Comparison of ENCODE assay signal across 8 cellular contexts in the genomic region with DNA sequence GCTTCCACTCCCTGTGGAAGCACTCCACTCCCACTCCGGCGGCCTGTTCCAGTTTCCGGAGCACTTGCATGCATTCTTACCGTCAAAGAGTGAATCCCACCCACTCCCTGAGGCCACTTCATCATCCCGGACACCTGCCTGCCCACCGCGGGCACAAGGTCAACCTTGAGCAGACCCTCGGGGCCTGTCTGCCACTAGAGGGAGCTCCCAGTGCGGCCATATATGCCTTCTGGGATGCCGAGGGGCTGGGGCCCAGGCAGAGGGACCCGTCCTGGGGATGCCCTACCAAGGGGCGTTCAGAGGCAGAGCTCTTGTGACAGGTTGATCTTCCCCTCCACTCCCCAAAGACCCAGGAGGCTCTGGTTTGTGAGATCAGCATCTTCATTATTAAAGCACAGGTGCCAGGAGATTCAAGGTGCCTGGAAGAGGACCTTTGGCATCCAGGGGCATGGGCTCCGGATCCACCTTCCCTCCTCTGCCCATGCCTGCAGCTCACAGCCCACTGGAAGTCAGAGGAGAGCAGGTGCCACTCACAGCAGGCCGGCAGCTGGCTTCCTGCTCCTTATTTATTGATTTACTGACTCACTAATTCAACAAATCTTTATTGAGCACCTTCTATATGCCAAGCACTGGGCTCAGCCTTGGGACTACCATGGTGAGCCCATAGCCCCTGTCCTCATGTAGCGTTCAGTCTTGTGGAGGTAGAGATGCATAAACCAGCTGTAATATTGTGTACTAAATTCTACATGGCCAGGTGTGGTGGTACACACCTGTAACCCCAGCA. TPM values are rescaled to one million over a fixed set of nuclear protein-coding genes. Genes with fewer than 3 reads are reported as not detected.
A peak's percentile ranks its signal among the peaks of the same experiment; 100 is the strongest.
DNase-seq lines count a peak whose midpoint lies in the region; ATAC-seq and TF ChIP-seq lines count a peak whose summit lies in the region.

No MANE protein-coding gene starts in this region.

- H3K9me3 ChIP-seq in body of pancreas (no peaks in the 10 kb centered on the region), neural cell (ENCODE audit: low read length) (no peaks in the 10 kb centered on the region)

- H3K36me3 ChIP-seq in body of pancreas (replicated peaks in 1 of 2; ENCODE audit: insufficient read depth in 1 of 2, low read depth in 2 of 2) (no peaks in the 10 kb centered on the region), neural cell (ENCODE audit: insufficient read depth, low read length) (no peaks in the 10 kb centered on the region)

- no peak overlapping the region for H2AFZ ChIP-seq in neural cell (ENCODE audit: low read depth, low read length)

- TF ChIP-seq RAD21 in neural cell (conservative IDR thresholded peaks at IDR 0.05) = peak; percentile 57

- TF ChIP-seq CTCF in body of pancreas (IDR thresholded peaks at IDR 0.05) (peak in 6 of 7 experiments; percentile 12 to 34 (median 23)), neural cell (IDR thresholded peaks at IDR 0.05; ENCODE audit: poor library complexity, severe bottlenecking) (peak; percentile 53)

- H3K4me1 ChIP-seq in body of pancreas = peaks cover 5% of the 10 kb centered on the region

- no peak overlapping the region for H3K27ac ChIP-seq in body of pancreas
- no peak overlapping the region for H3K27ac ChIP-seq in neural cell (ENCODE audit: low read length)

- DNase-seq in NCI-H748 (lab: John Stamatoyannopoulos, UW; ENCODE audit: unreplicated experiment) (peak; percentile 16), NCI-H748 treated with DMSO at 0.1 percent for 48 hours (lab: John Stamatoyannopoulos, UW) (no peak), T follicular helper cell (ENCODE audit: low read depth) (peak; percentile 4), body of pancreas (peak in 2 of 4 donors; percentile 18 to 34), kidney glomerular epithelial cell (lab: John Stamatoyannopoulos, UW) (no peak)

- H3K4me2 ChIP-seq in neural cell (ENCODE audit: low read length) = no peak overlapping the region

- ATAC-seq in body of pancreas (no peak), HG03342 (IDR thresholded peaks at IDR 0.05; ENCODE audit: unreplicated experiment) (no peak), GM18505 (IDR thresholded peaks at IDR 0.05; ENCODE audit: unreplicated experiment) (no peak)

- no peak overlapping the region for H3K4me3 ChIP-seq in body of pancreas
- H3K4me3 ChIP-seq in neural cell (ENCODE audit: low read length) = no peak overlapping the region

- H3K79me2 ChIP-seq in neural cell (replicated peaks; ENCODE audit: insufficient read depth, low read length) = no peaks in the 10 kb centered on the region

- H3K27me3 ChIP-seq in body of pancreas (no peaks in the 10 kb centered on the region), neural cell (ENCODE audit: insufficient read depth, low read depth, low read length) (no peaks in the 10 kb centered on the region)

- intact Hi-C loops in body of pancreas (cut with DNase I) = no loop called here

- TF ChIP-seq EP300 in neural cell (conservative IDR thresholded peaks at IDR 0.05; ENCODE audit: poor library complexity, severe bottlenecking) = no peak

- H3F3A ChIP-seq in neural cell (ENCODE audit: insufficient read depth, low read length, poor library complexity, severe bottlenecking) = no peaks in the 10 kb centered on the region

- H3K9me2 ChIP-seq in neural cell (ENCODE audit: insufficient read depth, low read length) = no peaks in the 10 kb centered on the region

- no peak for TF ChIP-seq POLR2A in body of pancreas (IDR thresholded peaks at IDR 0.05)
- no peak for TF ChIP-seq POLR2A in GM18505 (IDR thresholded peaks at IDR 0.05; ENCODE audit: borderline replicate concordance, extremely low read depth, insufficient read depth, insufficient read length)

- H4K20me1 ChIP-seq in neural cell (ENCODE audit: insufficient read depth) = no peaks in the 10 kb centered on the region

- H3K9ac ChIP-seq in neural cell (ENCODE audit: low read length) = no peak overlapping the region

- 12 to 13% methylated on average over 13 to 15 of the region's 15 CpGs for WGBS in body of pancreas, 2 donors

TF ChIP-seq in neural cell, 6 proteins besides CTCF, POLR2A, EP300 and RAD21:
- TF ChIP-seq TAF1 (IDR thresholded peaks at IDR 0.05; ENCODE audit: low read depth) (no peak), SMC3 (conservative IDR thresholded peaks at IDR 0.05; ENCODE audit: poor library complexity) (peak; percentile 60), MXI1 (conservative IDR thresholded peaks at IDR 0.05; ENCODE audit: poor library complexity, severe bottlenecking) (no peak)
- TF ChIP-seq, protein P1, sequence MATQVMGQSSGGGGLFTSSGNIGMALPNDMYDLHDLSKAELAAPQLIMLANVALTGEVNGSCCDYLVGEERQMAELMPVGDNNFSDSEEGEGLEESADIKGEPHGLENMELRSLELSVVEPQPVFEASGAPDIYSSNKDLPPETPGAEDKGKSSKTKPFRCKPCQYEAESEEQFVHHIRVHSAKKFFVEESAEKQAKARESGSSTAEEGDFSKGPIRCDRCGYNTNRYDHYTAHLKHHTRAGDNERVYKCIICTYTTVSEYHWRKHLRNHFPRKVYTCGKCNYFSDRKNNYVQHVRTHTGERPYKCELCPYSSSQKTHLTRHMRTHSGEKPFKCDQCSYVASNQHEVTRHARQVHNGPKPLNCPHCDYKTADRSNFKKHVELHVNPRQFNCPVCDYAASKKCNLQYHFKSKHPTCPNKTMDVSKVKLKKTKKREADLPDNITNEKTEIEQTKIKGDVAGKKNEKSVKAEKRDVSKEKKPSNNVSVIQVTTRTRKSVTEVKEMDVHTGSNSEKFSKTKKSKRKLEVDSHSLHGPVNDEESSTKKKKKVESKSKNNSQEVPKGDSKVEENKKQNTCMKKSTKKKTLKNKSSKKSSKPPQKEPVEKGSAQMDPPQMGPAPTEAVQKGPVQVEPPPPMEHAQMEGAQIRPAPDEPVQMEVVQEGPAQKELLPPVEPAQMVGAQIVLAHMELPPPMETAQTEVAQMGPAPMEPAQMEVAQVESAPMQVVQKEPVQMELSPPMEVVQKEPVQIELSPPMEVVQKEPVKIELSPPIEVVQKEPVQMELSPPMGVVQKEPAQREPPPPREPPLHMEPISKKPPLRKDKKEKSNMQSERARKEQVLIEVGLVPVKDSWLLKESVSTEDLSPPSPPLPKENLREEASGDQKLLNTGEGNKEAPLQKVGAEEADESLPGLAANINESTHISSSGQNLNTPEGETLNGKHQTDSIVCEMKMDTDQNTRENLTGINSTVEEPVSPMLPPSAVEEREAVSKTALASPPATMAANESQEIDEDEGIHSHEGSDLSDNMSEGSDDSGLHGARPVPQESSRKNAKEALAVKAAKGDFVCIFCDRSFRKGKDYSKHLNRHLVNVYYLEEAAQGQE (IDR thresholded peaks at IDR 0.05; ENCODE audit: borderline replicate concordance) = no peak

RNA-seq across cellular contexts. Expression of gene UBIAD1, which starts 47.3 kb away (rescaled TPM):
- 10 to 100 TPM in 1 of 2 donors, 1 to 10 TPM in 1; 5.9 to 12.7 TPM for total RNA-seq in body of pancreas
- polyA plus RNA-seq in neural cell = 10.5 and 14.5 TPM in 2 replicates
- 26.4 and 32.9 TPM in 2 replicates for polyA minus RNA-seq in neural cell

RNA-seq across cellular contexts. Expression of gene MTOR, which starts 58.0 kb away (rescaled TPM):
- total RNA-seq in body of pancreas = 10 to 100 TPM; 26.2 to 28.3 TPM
- 41.2 and 44.9 TPM in 2 replicates for polyA plus RNA-seq in neural cell
- polyA minus RNA-seq in neural cell = 57.9 and 58.0 TPM in 2 replicates

Comparison
In these comparisons a context has a peak if more than half of its experiments do, and no peak if none do; other contexts are left out.
1. DNase-seq: peak in NCI-H748 (single experiment) and T follicular helper cell (single experiment); none in NCI-H748 treated with DMSO at 0.1 percent for 48 hours (single experiment) and kidney glomerular epithelial cell (single experiment).